Comparison of ENCODE assay signal across 1 cellular context in genomic region chr3:124779116-124779515, GRCh38.
TF ChIP-seq lines count a peak whose summit lies in the region.

No MANE protein-coding gene starts in this region.

TF ChIP-seq in GM23338, 12 proteins besides CTCF, POLR2A, EP300 and RAD21 (continued from another document):
- TF ChIP-seq POLR2AphosphoS5 (IDR thresholded peaks at IDR 0.05; ENCODE audit: low read depth) (no peak), ETS1 (IDR thresholded peaks at IDR 0.05) (no peak), STAT1 (IDR thresholded peaks at IDR 0.05; ENCODE audit: unreplicated experiment) (no peak), CREB1 (CRISPR knock-in tag; IDR thresholded peaks at IDR 0.05; ENCODE audit: low read depth) (no peak), REST (IDR thresholded peaks at IDR 0.05; ENCODE audit: unreplicated experiment) (no peak)
